9 cellular contexts compared by ENCODE assay signal in genomic region chr2:30217644-30218361, GRCh38. TPM values are rescaled to one million over a fixed set of nuclear protein-coding genes. Genes with fewer than 3 reads are reported as not detected.
DNase-seq lines count a peak whose midpoint lies in the region; ATAC-seq and TF ChIP-seq lines count a peak whose summit lies in the region.
"Had no signal": no experiment of that assay in that cellular context is flagged by ENCODE, and none has a peak within 500 bp of the region (broad histone marks: within the 10 kb centered on the region; RNA-seq: fewer than 3 reads in every experiment).

No MANE protein-coding gene starts in this region.

- DNase-seq in CD1c-positive myeloid dendritic cell (ENCODE audit: extremely low spot score), result peak; percentile 65
- peak; percentile 61 for DNase-seq in LoVo (ENCODE audit: low spot score)
- peak; percentile 74 for DNase-seq in lung (ENCODE audit: low spot score)
- no peak for DNase-seq in activated T-cell treated with anti-CD3 and anti-CD28 coated beads, Interleukin-2, amount 50 U/mL, for 1 hour
- no peak for DNase-seq in foreskin melanocyte
- no peak for DNase-seq in T-helper 2 cell
- DNase-seq: DND-41 had no signal

- peak; percentile 60 for ATAC-seq in lung (ENCODE audit: insufficient read depth, low FRiP score)
- no peak for ATAC-seq in SK-N-SH treated with all-trans-retinoic acid at 6 μM for 48 hours

- H3K27ac ChIP-seq in VCaP (peak overlapping the region; percentile 86), lung (ENCODE audit: low read depth in 1 of 2, low read length in 1 of 2) (peak overlapping the region in 1 of 2 donors; percentile 35)

- no peaks in the 10 kb centered on the region for H3K36me3 ChIP-seq in lung (ENCODE audit: control insufficient read depth in 2 of 2, insufficient read depth in 2 of 2, low read length in 2 of 2)

- no peak overlapping the region for H3K4me3 ChIP-seq in lung

- peaks cover 2 to 4% of the 10 kb centered on the region in 2 donors for H3K4me1 ChIP-seq in lung (ENCODE audit: control insufficient read depth in 2 of 2, insufficient read depth in 2 of 2, low read length in 2 of 2)

- H3K27me3 ChIP-seq in lung (ENCODE audit: control insufficient read depth, insufficient read depth), result no peaks in the 10 kb centered on the region

- no peaks in the 10 kb centered on the region for H3K9me3 ChIP-seq in lung (ENCODE audit: control insufficient read depth in 2 of 2, insufficient read depth in 1 of 2, low read length in 1 of 2)

- TF ChIP-seq CTCF in VCaP (conservative IDR thresholded peaks at IDR 0.05) (no peak), lung (IDR thresholded peaks at IDR 0.05; ENCODE audit: control extremely low read depth, extremely low read depth) (no peak)

- WGBS in lung, 2 donors, result 55 to 73% methylated on average over 11 of the region's 11 CpGs

TF ChIP-seq in SK-N-SH treated with all-trans-retinoic acid at 6 μM for 48 hours, 23 proteins besides CTCF, POLR2A, EP300 and RAD21:
- TF ChIP-seq ARNTL (CRISPR knock-in tag; IDR thresholded peaks at IDR 0.05; ENCODE audit: borderline replicate concordance, low read depth) (no peak), SNAI2 (CRISPR knock-in tag; IDR thresholded peaks at IDR 0.05) (no peak), BACH2 (CRISPR knock-in tag; IDR thresholded peaks at IDR 0.05; ENCODE audit: borderline replicate concordance) (no peak), ZNF70 (CRISPR knock-in tag; IDR thresholded peaks at IDR 0.05) (no peak), PATZ1 (CRISPR knock-in tag; IDR thresholded peaks at IDR 0.05; ENCODE audit: borderline replicate concordance) (no peak), ZC3H10 (CRISPR knock-in tag; IDR thresholded peaks at IDR 0.05) (no peak), TCF4 (CRISPR knock-in tag; IDR thresholded peaks at IDR 0.05; ENCODE audit: borderline replicate concordance) (no peak)

RNA-seq across cellular contexts. Expression of gene LBH, which starts 13.5 kb away (rescaled TPM):
- 100 to 1,000 TPM; 107 to 133 TPM for total RNA-seq in lung
- polyA plus RNA-seq in lung, result 10 to 100 TPM; 22.9 to 55.2 TPM

Comparison
In these comparisons a context has a peak if more than half of its experiments do, and no peak if none do; other contexts are left out.
1. DNase-seq: peak in CD1c-positive myeloid dendritic cell (single experiment), LoVo (single experiment) and lung (single experiment); none in activated T-cell treated with anti-CD3 and anti-CD28 coated beads, Interleukin-2, amount 50 U/mL, for 1 hour (single experiment), foreskin melanocyte (single experiment) and T-helper 2 cell (0 of 5).